Comparison of ENCODE assay signal across 9 cellular contexts in the genomic region with DNA sequence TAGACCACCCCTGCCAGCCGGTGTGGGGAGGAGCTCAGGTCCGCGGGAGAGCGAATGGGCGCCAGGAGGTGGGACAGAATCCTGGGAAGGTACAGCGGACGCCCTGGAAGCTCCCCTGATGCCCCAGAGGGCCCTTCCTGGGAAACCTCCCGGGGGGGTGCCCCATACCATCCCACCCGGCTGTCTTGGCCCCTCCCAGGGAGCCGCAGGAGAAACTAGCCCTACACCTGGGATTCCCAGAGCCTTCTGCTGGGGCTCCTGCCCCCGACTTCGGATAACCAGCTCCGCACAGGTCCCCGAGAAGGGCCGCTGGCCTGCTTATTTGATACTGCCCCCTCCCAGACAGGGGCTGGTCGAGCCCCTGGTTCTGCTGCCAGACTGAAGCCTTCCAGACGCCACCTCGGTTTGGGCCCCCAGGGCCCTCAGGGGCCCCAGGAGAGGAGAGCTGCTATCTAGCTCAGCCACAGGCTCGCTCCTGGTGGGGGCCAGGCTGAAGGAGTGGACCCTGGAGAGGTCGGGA. TPM values are rescaled to one million over a fixed set of nuclear protein-coding genes. Genes with fewer than 3 reads are reported as not detected.
DNase-seq lines count a peak whose midpoint lies in the region; ATAC-seq, FAIRE-seq and TF ChIP-seq lines count a peak whose summit lies in the region.
"Had no signal": no experiment of that assay in that cellular context is flagged by ENCODE, and none has a peak within 500 bp of the region (broad histone marks: within the 10 kb centered on the region; RNA-seq: fewer than 3 reads in every experiment).

No MANE protein-coding gene starts in this region.

- no peak overlapping the region for H2AFZ ChIP-seq in parathyroid adenoma

- H3K4me2 ChIP-seq in parathyroid adenoma (ENCODE audit: low read length) = peak overlapping the region; percentile 99

- DNase-seq in Calu3 (no peak), NCI-H2171 (lab: John Stamatoyannopoulos, UW) (peak; percentile 22), NCI-H2227 (lab: John Stamatoyannopoulos, UW; ENCODE audit: unreplicated experiment) (no peak), OCI-M1 (lab: John Stamatoyannopoulos, UW) (no peak), HTR-8/SVneo (ENCODE audit: insufficient read length, low spot score) (no peak)
- DNase-seq in effector memory CD8-positive, alpha-beta T cell = no peak
- DNase-seq: anterior cingulate cortex, NCI-H2029 had no signal

- no peak for FAIRE-seq in HTR-8/SVneo (lab: Jason Lieb, UNC)

- H3K9me3 Mint-ChIP-seq in Calu3 (ENCODE audit: low read depth, unreplicated experiment) = no peaks in the 10 kb centered on the region
- H3K9me3 Mint-ChIP-seq in effector memory CD8-positive, alpha-beta T cell = no peaks in the 10 kb centered on the region

- TF ChIP-seq CTCF in Calu3 (IDR thresholded peaks at IDR 0.05; ENCODE audit: unreplicated experiment) = no peak
- no peak for TF ChIP-seq CTCF in parathyroid adenoma (IDR thresholded peaks at IDR 0.05)

- H3K36me3 ChIP-seq in parathyroid adenoma (ENCODE audit: control insufficient read depth, insufficient read depth, low read length) = no peaks in the 10 kb centered on the region

- H3K9me3 ChIP-seq in parathyroid adenoma (ENCODE audit: control insufficient read depth, low read length) = no peaks in the 10 kb centered on the region

- H3K27ac Mint-ChIP-seq in Calu3 (ENCODE audit: unreplicated experiment) = no peak overlapping the region
- H3K27ac Mint-ChIP-seq in effector memory CD8-positive, alpha-beta T cell = peak overlapping the region in 1 of 2 donors; percentile 80

- H3K79me2 ChIP-seq in parathyroid adenoma = no peaks in the 10 kb centered on the region

- ATAC-seq in effector memory CD8-positive, alpha-beta T cell (replicated peaks) = no peak

- H3K27me3 Mint-ChIP-seq in Calu3 (ENCODE audit: unreplicated experiment) = peaks cover 38% of the 10 kb centered on the region
- H3K27me3 Mint-ChIP-seq in effector memory CD8-positive, alpha-beta T cell = peaks cover 30 to 45% of the 10 kb centered on the region in 2 donors

- H3K4me3 ChIP-seq in parathyroid adenoma (ENCODE audit: low read depth, low read length) = no peak overlapping the region

- no peak overlapping the region for H3K27ac ChIP-seq in parathyroid adenoma

- H3K4me1 Mint-ChIP-seq in Calu3 (ENCODE audit: low read depth, unreplicated experiment) = peaks cover under 1% of the 10 kb centered on the region
- H3K4me1 Mint-ChIP-seq in effector memory CD8-positive, alpha-beta T cell (ENCODE audit: low read depth in 2 of 2) = peaks cover 17 to 25% of the 10 kb centered on the region in 2 donors

- no peak overlapping the region for H3K9ac ChIP-seq in parathyroid adenoma

- peak overlapping the region; percentile 64 for H3K4me3 Mint-ChIP-seq in Calu3 (ENCODE audit: low read depth, unreplicated experiment)
- peak overlapping the region; percentile 93 to 97 for H3K4me3 Mint-ChIP-seq in effector memory CD8-positive, alpha-beta T cell

- peaks cover 3% of the 10 kb centered on the region for H3K27me3 ChIP-seq in parathyroid adenoma (ENCODE audit: control insufficient read depth, insufficient read depth, low read length)

- BruUV-seq in Calu3 (replicated peaks; lab: Mats Ljungman, UMichigan) = no TSS peak

- H3K36me3 Mint-ChIP-seq in Calu3 (ENCODE audit: insufficient read depth, unreplicated experiment) = peaks cover 50% of the 10 kb centered on the region
- peaks cover 31% of the 10 kb centered on the region for H3K36me3 Mint-ChIP-seq in effector memory CD8-positive, alpha-beta T cell (ENCODE audit: insufficient read depth)

- CTCF ChIA-PET in Calu3 (lab: Charles Lee) = interaction anchor here (0.6 kb wide), 1 partner anchor 781 kb away, joined by 6 read pairs; no protein-coding TSS in a partner anchor

- peaks cover 4% of the 10 kb centered on the region for H3K4me1 ChIP-seq in parathyroid adenoma

- intact Hi-C loops in Calu3 (cut with micrococcal nuclease; ENCODE audit: unreplicated experiment) = no loop called here

RNA-seq across cellular contexts. Expression of a gene that starts 3.0 kb away (rescaled TPM):
- total RNA-seq in Calu3 (2022) = 40.2 and 46.8 TPM in 2 replicates

RNA-seq across cellular contexts. Expression of a gene that starts 45.3 kb away (rescaled TPM):
- total RNA-seq in Calu3 (2022) = 11.1 and 11.8 TPM in 2 replicates
